In genomic region chr1:155062151-155062686, GRCh38 we compare ENCODE assay signal across 1 cellular context.
TF ChIP-seq lines count a peak whose summit lies in the region.

No MANE protein-coding gene starts in this region.

TF ChIP-seq in GM12878, 131 proteins besides CTCF, POLR2A, EP300 and RAD21:
- TF ChIP-seq EZH2 (IDR thresholded peaks at IDR 0.05; ENCODE audit: borderline replicate concordance, control insufficient read depth, low read depth, low read length): no peak
- TF ChIP-seq SMAD1 (IDR thresholded peaks at IDR 0.05; ENCODE audit: low read depth, partially characterized antibody): no peak
- TF ChIP-seq CBX5 (IDR thresholded peaks at IDR 0.05; ENCODE audit: low read depth): no peak
- TF ChIP-seq ZBTB33 (IDR thresholded peaks at IDR 0.05): peak; percentile 91
- no peak for TF ChIP-seq IRF4 (IDR thresholded peaks at IDR 0.05; ENCODE audit: low read depth, low read length)
